In genomic region chr19:2224754-2225349, GRCh38 we compare ENCODE assay signal across 26 cellular contexts. TPM values are rescaled to one million over a fixed set of nuclear protein-coding genes. Genes with fewer than 3 reads are reported as not detected.
DNase-seq lines count a peak whose midpoint lies in the region; ATAC-seq and TF ChIP-seq lines count a peak whose summit lies in the region.
"Had no signal": no experiment of that assay in that cellular context is flagged by ENCODE, and none has a peak within 500 bp of the region (broad histone marks: within the 10 kb centered on the region; RNA-seq: fewer than 3 reads in every experiment).

No MANE protein-coding gene starts in this region.

- H3K4me1 ChIP-seq in BLaER1: peaks cover 100% of the 10 kb centered on the region
- no peaks in the 10 kb centered on the region for H3K4me1 ChIP-seq in CD8-positive, alpha-beta memory T cell (ENCODE audit: insufficient read depth, low read length)
- H3K4me1 ChIP-seq in tibial nerve: peaks cover 0 to 25% (median 19%) of the 10 kb centered on the region in 4 donors
- H3K4me1 ChIP-seq: SJCRH30 had no signal

- H3K36me3 Mint-ChIP-seq in CD8-positive, alpha-beta memory T cell: peaks cover 0 to 60% (median 0%) of the 10 kb centered on the region in 3 donors
- H3K36me3 Mint-ChIP-seq in activated T-helper 17 cell treated with anti-CD3 and anti-CD28 coated beads, Interleukin-2, amount 50 U/mL, for 72 hours (ENCODE audit: low read depth): peaks cover 74% of the 10 kb centered on the region
- H3K36me3 Mint-ChIP-seq in naive B cell (peaks cover 0 to 7% of the 10 kb centered on the region in 2 donors), mesothelial cell of epicardium (peaks cover 14% of the 10 kb centered on the region), Calu3 (ENCODE audit: insufficient read depth, unreplicated experiment) (peaks cover 41% of the 10 kb centered on the region)

- H3K27me3 ChIP-seq in BLaER1 (no peaks in the 10 kb centered on the region), tibial nerve (no peaks in the 10 kb centered on the region)
- no peaks in the 10 kb centered on the region for H3K27me3 ChIP-seq in CD8-positive, alpha-beta memory T cell (ENCODE audit: insufficient read depth, low read length, poor library complexity, severe bottlenecking)
- H3K27me3 ChIP-seq: cardiac muscle cell, right lobe of liver, SJCRH30, stomach had no signal

- no peak overlapping the region for H3K4me3 ChIP-seq in BLaER1
- no peak overlapping the region for H3K4me3 ChIP-seq in CD8-positive, alpha-beta memory T cell (ENCODE audit: low read length)
- H3K4me3 ChIP-seq in tibial nerve: no peak overlapping the region
- H3K4me3 ChIP-seq: cardiac muscle cell, left ventricle myocardium inferior, right lobe of liver, SJCRH30, stomach had no signal

- H3K4me3 Mint-ChIP-seq in CD8-positive, alpha-beta memory T cell: no peak overlapping the region
- no peak overlapping the region for H3K4me3 Mint-ChIP-seq in activated T-helper 17 cell treated with anti-CD3 and anti-CD28 coated beads, Interleukin-2, amount 50 U/mL, for 72 hours
- H3K4me3 Mint-ChIP-seq in naive B cell (peak overlapping the region in 4 of 8 donors; percentile 56 to 78 (median 74)), mesothelial cell of epicardium (no peak overlapping the region), Calu3 (ENCODE audit: low read depth, unreplicated experiment) (no peak overlapping the region)
- H3K4me3 Mint-ChIP-seq: CD8-positive, alpha-beta T cell; naive thymus-derived CD8-positive, alpha-beta T cell had no signal

- 84 to 85% methylated on average over 12 to 13 of the region's 13 CpGs for WGBS in tibial nerve, 2 donors

- H4K20me1 ChIP-seq in BLaER1: peaks cover 93% of the 10 kb centered on the region

- DNase-seq in CD8-positive, alpha-beta memory T cell: no peak
- DNase-seq in naive B cell: no peak
- no peak for DNase-seq in tibial nerve (ENCODE audit: low spot score in 2 of 2)
- no peak for DNase-seq in mesothelial cell of epicardium (ENCODE audit: low spot score in 2 of 2, unreplicated experiment in 2 of 2)
- DNase-seq in Calu3: no peak
- DNase-seq in NCI-H526 (lab: John Stamatoyannopoulos, UW): no peak
- DNase-seq: activated CD4-positive, alpha-beta T cell treated with anti-CD3 and anti-CD28 coated beads for 1 hour; CD8-positive, alpha-beta T cell; DMS53; GF-D8; hypothalamus; Karpas-422; left ventricle myocardium inferior; MV-4-11; NCI-H146; NCI-H524; right lobe of liver; SJCRH30; stomach; T-helper 1 cell; trophoblast cell had no signal

- POLR2A ChIA-PET in CD8-positive, alpha-beta memory T cell (lab: Charles Lee): no interaction called here

- BruUV-seq in Calu3 (replicated peaks; lab: Mats Ljungman, UMichigan): no TSS peak

- H3K4me1 Mint-ChIP-seq in CD8-positive, alpha-beta memory T cell: peaks cover 11 to 13% (median 12%) of the 10 kb centered on the region in 3 donors
- H3K4me1 Mint-ChIP-seq in activated T-helper 17 cell treated with anti-CD3 and anti-CD28 coated beads, Interleukin-2, amount 50 U/mL, for 72 hours: peaks cover 3% of the 10 kb centered on the region
- H3K4me1 Mint-ChIP-seq in naive B cell (peaks cover 15 to 35% (median 20%) of the 10 kb centered on the region in 3 donors), mesothelial cell of epicardium (no peaks in the 10 kb centered on the region), Calu3 (ENCODE audit: low read depth, unreplicated experiment) (no peaks in the 10 kb centered on the region)

- CTCF ChIA-PET in CD8-positive, alpha-beta memory T cell (lab: Charles Lee): no interaction called here
- CTCF ChIA-PET in Calu3 (lab: Charles Lee): no interaction called here

- peak overlapping the region in 7 of 8 donors; percentile 11 to 96 (median 95) for H3K27ac Mint-ChIP-seq in CD8-positive, alpha-beta memory T cell
- H3K27ac Mint-ChIP-seq in activated T-helper 17 cell treated with anti-CD3 and anti-CD28 coated beads, Interleukin-2, amount 50 U/mL, for 72 hours: peak overlapping the region; percentile 55
- H3K27ac Mint-ChIP-seq in naive B cell: peak overlapping the region in 5 of 6 donors; percentile 81 to 98 (median 94)
- H3K27ac Mint-ChIP-seq in mesothelial cell of epicardium: no peak overlapping the region
- no peak overlapping the region for H3K27ac Mint-ChIP-seq in Calu3 (ENCODE audit: unreplicated experiment)

- H3K27ac ChIP-seq in BLaER1: peak overlapping the region; percentile 89
- H3K27ac ChIP-seq in CD8-positive, alpha-beta memory T cell (ENCODE audit: low read depth, low read length): no peak overlapping the region
- H3K27ac ChIP-seq in tibial nerve: no peak overlapping the region
- H3K27ac ChIP-seq: cardiac muscle cell, left ventricle myocardium inferior, right lobe of liver, SJCRH30, stomach had no signal

- intact Hi-C loops in Calu3 (cut with micrococcal nuclease; ENCODE audit: unreplicated experiment): no loop called here

- H3K9me3 Mint-ChIP-seq in CD8-positive, alpha-beta memory T cell: no peaks in the 10 kb centered on the region
- H3K9me3 Mint-ChIP-seq in activated T-helper 17 cell treated with anti-CD3 and anti-CD28 coated beads, Interleukin-2, amount 50 U/mL, for 72 hours: no peaks in the 10 kb centered on the region
- H3K9me3 Mint-ChIP-seq in naive B cell: no peaks in the 10 kb centered on the region
- H3K9me3 Mint-ChIP-seq in mesothelial cell of epicardium: no peaks in the 10 kb centered on the region
- H3K9me3 Mint-ChIP-seq in Calu3 (ENCODE audit: low read depth, unreplicated experiment): no peaks in the 10 kb centered on the region
- H3K9me3 Mint-ChIP-seq: CD8-positive, alpha-beta T cell; naive thymus-derived CD8-positive, alpha-beta T cell had no signal

- H3K9ac ChIP-seq in BLaER1: peak overlapping the region; percentile 59

- no peak for TF ChIP-seq POLR2A in tibial nerve (IDR thresholded peaks at IDR 0.05)

- no peaks in the 10 kb centered on the region for H3K9me3 ChIP-seq in BLaER1
- no peaks in the 10 kb centered on the region for H3K9me3 ChIP-seq in CD8-positive, alpha-beta memory T cell (ENCODE audit: low read length)
- no peaks in the 10 kb centered on the region for H3K9me3 ChIP-seq in tibial nerve
- H3K9me3 ChIP-seq: left ventricle myocardium inferior, right lobe of liver, SJCRH30, stomach had no signal

- TF ChIP-seq CTCF in tibial nerve (IDR thresholded peaks at IDR 0.05): no peak
- TF ChIP-seq CTCF in mesothelial cell of epicardium (IDR thresholded peaks at IDR 0.05; ENCODE audit: unreplicated experiment): no peak
- TF ChIP-seq CTCF in Calu3 (IDR thresholded peaks at IDR 0.05; ENCODE audit: unreplicated experiment): no peak

- peaks cover 61% of the 10 kb centered on the region for H3K36me3 ChIP-seq in BLaER1
- H3K36me3 ChIP-seq in CD8-positive, alpha-beta memory T cell (ENCODE audit: insufficient read depth, low read length): peaks cover 5% of the 10 kb centered on the region
- H3K36me3 ChIP-seq in tibial nerve: peaks cover 2 to 89% (median 9%) of the 10 kb centered on the region in 3 donors

- peak overlapping the region; percentile 93 for H3K4me2 ChIP-seq in BLaER1

- H3K27me3 Mint-ChIP-seq in CD8-positive, alpha-beta memory T cell: no peaks in the 10 kb centered on the region
- H3K27me3 Mint-ChIP-seq in activated T-helper 17 cell treated with anti-CD3 and anti-CD28 coated beads, Interleukin-2, amount 50 U/mL, for 72 hours: no peaks in the 10 kb centered on the region
- no peaks in the 10 kb centered on the region for H3K27me3 Mint-ChIP-seq in naive B cell
- H3K27me3 Mint-ChIP-seq in mesothelial cell of epicardium (ENCODE audit: low read depth): no peaks in the 10 kb centered on the region
- H3K27me3 Mint-ChIP-seq in Calu3 (ENCODE audit: unreplicated experiment): no peaks in the 10 kb centered on the region
- H3K27me3 Mint-ChIP-seq: naive thymus-derived CD8-positive, alpha-beta T cell had no signal

- no peak for TF ChIP-seq EP300 in tibial nerve (IDR thresholded peaks at IDR 0.05)

- ATAC-seq in activated T-helper 17 cell treated with anti-CD3 and anti-CD28 coated beads, Interleukin-2, amount 50 U/mL, for 72 hours (replicated peaks): no peak
- ATAC-seq in naive B cell (ENCODE audit: low read depth in 2 of 2): no peak
- ATAC-seq: right lobe of liver had no signal

RNA-seq across cellular contexts. Expression of gene PLEKHJ1, which starts 11.3 kb away (rescaled TPM):
- 10 to 100 TPM; 96.6 to 99.1 TPM for total RNA-seq in CD8-positive, alpha-beta memory T cell
- 120 TPM for polyA plus RNA-seq in CD8-positive, alpha-beta memory T cell
- total RNA-seq in activated T-helper 17 cell treated with anti-CD3 and anti-CD28 coated beads, Interleukin-2, amount 50 U/mL, for 72 hours: 10 to 100 TPM; 45.8 to 74.8 TPM
- 100 to 1,000 TPM in 5 of 6 donors, 10 to 100 TPM in 1; 98.9 to 148 (median 126) TPM for polyA plus RNA-seq in naive B cell (ENCODE audit: low read depth in 6 of 6)
- total RNA-seq in tibial nerve (10 to 100 TPM; 37.3 to 67.5 (median 51.2) TPM), mesothelial cell of epicardium (73.4 to 75.6 TPM (median 73.8 TPM) in 3 replicates), Calu3 (2022) (38.7 and 43.5 TPM in 2 replicates)

RNA-seq across cellular contexts. Expression of gene SF3A2, which starts 11.8 kb away (rescaled TPM):
- 100 to 1,000 TPM; 131 to 138 TPM for total RNA-seq in CD8-positive, alpha-beta memory T cell
- polyA plus RNA-seq in CD8-positive, alpha-beta memory T cell: 36.2 TPM
- total RNA-seq in activated T-helper 17 cell treated with anti-CD3 and anti-CD28 coated beads, Interleukin-2, amount 50 U/mL, for 72 hours: 100 to 1,000 TPM in 1 of 2 donors, 10 to 100 TPM in 1; 99.5 to 119 TPM
- polyA plus RNA-seq in naive B cell (ENCODE audit: low read depth in 6 of 6): 10 to 100 TPM; 13.1 to 37.2 (median 20.3) TPM
- total RNA-seq in tibial nerve (10 to 100 TPM; 21.4 to 84.0 (median 51.8) TPM), mesothelial cell of epicardium (142 to 156 TPM (median 146 TPM) in 3 replicates), Calu3 (2022) (83.0 and 83.6 TPM in 2 replicates)

RNA-seq across cellular contexts. Expression of gene AMH, which starts 24.3 kb away (rescaled TPM):
- total RNA-seq in CD8-positive, alpha-beta memory T cell: 1 to 10 TPM; 5.9 to 7.4 TPM
- not detected for polyA plus RNA-seq in CD8-positive, alpha-beta memory T cell
- 1 to 10 TPM; 2.0 to 6.1 TPM for total RNA-seq in activated T-helper 17 cell treated with anti-CD3 and anti-CD28 coated beads, Interleukin-2, amount 50 U/mL, for 72 hours
- not detected for polyA plus RNA-seq in naive B cell (ENCODE audit: low read depth in 6 of 6)
- 1 to 10 TPM in 2 of 4 donors, under 1 TPM in 1, not detected in 1; 0.59 to 5.4 (median 2.1) TPM for total RNA-seq in tibial nerve
- total RNA-seq in mesothelial cell of epicardium: 42.4 to 50.1 TPM (median 44.5 TPM) in 3 replicates
- 3.7 and 5.0 TPM in 2 replicates for total RNA-seq in Calu3 (2022)
- polyA plus RNA-seq: naive thymus-derived CD8-positive, alpha-beta T cell had no signal

RNA-seq across cellular contexts. Expression of gene JSRP1, which starts 31.4 kb away (rescaled TPM):
- 1 to 10 TPM in 1 of 2 experiments, under 1 TPM in 1; 0.73 to 1.0 TPM for total RNA-seq in CD8-positive, alpha-beta memory T cell
- polyA plus RNA-seq in CD8-positive, alpha-beta memory T cell: 0.91 TPM
- 1 to 10 TPM in 1 of 2 donors, under 1 TPM in 1; 0.61 to 1.0 TPM for total RNA-seq in activated T-helper 17 cell treated with anti-CD3 and anti-CD28 coated beads, Interleukin-2, amount 50 U/mL, for 72 hours
- polyA plus RNA-seq in naive B cell (ENCODE audit: low read depth in 6 of 6): under 1 TPM in 3 of 6 donors, not detected in 3; 0.41 to 0.87 (median 0.53) TPM
- total RNA-seq in tibial nerve: not detected
- 0.80 TPM in 1 of 3 replicates, not detected in the others for total RNA-seq in mesothelial cell of epicardium
- total RNA-seq in Calu3 (2022): 0.73 TPM in 1 of 2 replicates, not detected in the other
- total RNA-seq: fibroblast of lung had no signal
- polyA plus RNA-seq: fibroblast of lung had no signal

RNA-seq across cellular contexts. Expression of gene PEAK3, which starts 57.1 kb away (rescaled TPM):
- not detected for total RNA-seq in CD8-positive, alpha-beta memory T cell
- polyA plus RNA-seq in CD8-positive, alpha-beta memory T cell: 0.79 TPM
- total RNA-seq in activated T-helper 17 cell treated with anti-CD3 and anti-CD28 coated beads, Interleukin-2, amount 50 U/mL, for 72 hours: under 1 TPM; 0.09 to 0.32 TPM
- polyA plus RNA-seq in naive B cell (ENCODE audit: low read depth in 6 of 6): 1 to 10 TPM in 1 of 6 donors, under 1 TPM in 4, not detected in 1; 0.30 to 1.0 (median 0.49) TPM
- total RNA-seq in tibial nerve (1 to 10 TPM in 2 of 4 donors, under 1 TPM in 2; 0.42 to 4.2 (median 2.2) TPM), mesothelial cell of epicardium (0.11 TPM in 1 of 3 replicates, not detected in the others), Calu3 (2022) (not detected in 2 replicates)
- total RNA-seq: CD8-positive, alpha-beta T cell; fibroblast of lung had no signal
- polyA plus RNA-seq: fibroblast of lung had no signal

Comparison
In these comparisons a context has a peak if more than half of its experiments do, and no peak if none do; other contexts are left out.
1. H3K27ac Mint-ChIP-seq: peak in CD8-positive, alpha-beta memory T cell (7 of 8), activated T-helper 17 cell treated with anti-CD3 and anti-CD28 coated beads, Interleukin-2, amount 50 U/mL, for 72 hours (single experiment) and naive B cell (5 of 6); none in mesothelial cell of epicardium (single experiment) and Calu3 (single experiment).